ENCODE assay signal across 8 cellular contexts in genomic region chr16:67162439-67163163, GRCh38. TPM values are rescaled to one million over a fixed set of nuclear protein-coding genes. Genes with fewer than 3 reads are reported as not detected.
DNase-seq lines count a peak whose midpoint lies in the region; ATAC-seq and TF ChIP-seq lines count a peak whose summit lies in the region.

No MANE protein-coding gene starts in this region.

- no peak for ATAC-seq in GM21619 (IDR thresholded peaks at IDR 0.05; ENCODE audit: unreplicated experiment)

- WGBS in esophagus squamous epithelium, 2 donors = 47 to 55% methylated on average over 7 to 10 of the region's 44 CpGs

- TF ChIP-seq POLR2A in esophagus squamous epithelium (IDR thresholded peaks at IDR 0.05) = no peak

- H3K4me1 ChIP-seq in esophagus squamous epithelium = peaks cover 47 to 83% (median 52%) of the 10 kb centered on the region in 3 donors
- peaks cover 36% of the 10 kb centered on the region for H3K4me1 ChIP-seq in skeletal muscle satellite cell (ENCODE audit: control insufficient read depth, insufficient read depth, low read length)

- DNase-seq in ELF-1 (ENCODE audit: low read depth, low spot score) = peak; percentile 67
- peak; percentile 41 for DNase-seq in RKO (ENCODE audit: low spot score)
- no peak for DNase-seq in esophagus squamous epithelium (lab: John Stamatoyannopoulos, UW)
- no peak for DNase-seq in NK-92 (lab: John Stamatoyannopoulos, UW; ENCODE audit: unreplicated experiment)
- no peak for DNase-seq in D341Med (ENCODE audit: low spot score)
- no peak for DNase-seq in globus pallidus (ENCODE audit: low spot score)

- TF ChIP-seq CTCF in esophagus squamous epithelium (IDR thresholded peaks at IDR 0.05) = no peak

- H3K27me3 ChIP-seq in esophagus squamous epithelium = peaks cover 0 to 49% (median 0%) of the 10 kb centered on the region in 4 donors
- H3K27me3 ChIP-seq in skeletal muscle satellite cell (ENCODE audit: control insufficient read depth, insufficient read depth, low read length) = peaks cover 18% of the 10 kb centered on the region

- H3K36me3 ChIP-seq in esophagus squamous epithelium (peaks cover 0 to 9% (median 0%) of the 10 kb centered on the region in 3 donors), skeletal muscle satellite cell (ENCODE audit: insufficient read depth, low read length) (no peaks in the 10 kb centered on the region)

- intact Hi-C loops in esophagus squamous epithelium (cut with DNase I) = no loop called here

- H3K27ac ChIP-seq in esophagus squamous epithelium = peak overlapping the region in 3 of 4 donors; percentile 78 to 87 (median 82)

- H3K9ac ChIP-seq in skeletal muscle satellite cell (ENCODE audit: low read depth, low read length) = no peak overlapping the region

- H3K4me3 ChIP-seq in esophagus squamous epithelium = peak overlapping the region in 3 of 4 donors; percentile 43 to 63 (median 48)
- H3K4me3 ChIP-seq in skeletal muscle satellite cell (ENCODE audit: low read length) = peak overlapping the region; percentile 63

- H3K9me3 ChIP-seq in esophagus squamous epithelium = no peaks in the 10 kb centered on the region
- no peaks in the 10 kb centered on the region for H3K9me3 ChIP-seq in skeletal muscle satellite cell (replicated peaks; ENCODE audit: low read length)

- peak overlapping the region; percentile 84 for H3K4me2 ChIP-seq in skeletal muscle satellite cell (ENCODE audit: low read length)

RNA-seq across cellular contexts. Expression of gene HSF4, which starts 1.9 kb away (rescaled TPM):
- 10 to 100 TPM in 3 of 4 donors, 1 to 10 TPM in 1; 3.7 to 59.5 (median 19.6) TPM for total RNA-seq in esophagus squamous epithelium
- 0.66 and 6.1 TPM in 2 replicates for total RNA-seq in skeletal muscle satellite cell (2012; rRNA removed)

RNA-seq across cellular contexts. Expression of gene FBXL8, which starts 2.8 kb away (rescaled TPM):
- total RNA-seq in esophagus squamous epithelium = 10 to 100 TPM in 3 of 4 donors, 1 to 10 TPM in 1; 10.0 to 34.5 (median 19.9) TPM
- 13.2 and 16.6 TPM in 2 replicates for total RNA-seq in skeletal muscle satellite cell (2012; rRNA removed)

RNA-seq across cellular contexts. Expression of gene TRADD, which starts 2.9 kb away (rescaled TPM):
- total RNA-seq in esophagus squamous epithelium = 10 to 100 TPM; 27.7 to 39.8 (median 35.5) TPM
- 18.1 and 19.3 TPM in 2 replicates for total RNA-seq in skeletal muscle satellite cell (2012; rRNA removed)

RNA-seq across cellular contexts. Expression of gene NOL3, which starts 7.7 kb away (rescaled TPM):
- total RNA-seq in esophagus squamous epithelium = 10 to 100 TPM; 25.1 to 56.1 (median 36.7) TPM
- 17.3 and 24.3 TPM in 2 replicates for total RNA-seq in skeletal muscle satellite cell (2012; rRNA removed)

RNA-seq across cellular contexts. Expression of gene B3GNT9, which starts 11.8 kb away (rescaled TPM):
- total RNA-seq in esophagus squamous epithelium = 10 to 100 TPM in 2 of 4 donors, 1 to 10 TPM in 2; 4.1 to 13.1 (median 8.4) TPM
- total RNA-seq in skeletal muscle satellite cell (2012; rRNA removed) = 20.8 and 21.4 TPM in 2 replicates

Comparison
In these comparisons a context has a peak if more than half of its experiments do, and no peak if none do; other contexts are left out.
1. DNase-seq: peak in ELF-1 (single experiment) and RKO (single experiment); none in esophagus squamous epithelium (single experiment), NK-92 (single experiment), D341Med (single experiment) and globus pallidus (single experiment).